23 cellular contexts compared by ENCODE assay signal in genomic region chr20:14826926-14827325, GRCh38.
"Had no signal": no experiment of that assay in that cellular context is flagged by ENCODE, and none has a peak within 500 bp of the region (broad histone marks: within the 10 kb centered on the region; RNA-seq: fewer than 3 reads in every experiment).

No MANE protein-coding gene starts in this region.

- H3K36me3 ChIP-seq: brain microvascular endothelial cell, left ventricle myocardium inferior, neutrophil, ovary, thoracic aorta had no signal

- H3K27me3 ChIP-seq: brain microvascular endothelial cell, neutrophil, ovary had no signal

- H3K4me3 ChIP-seq: left ventricle myocardium inferior, ovary, psoas muscle, thoracic aorta had no signal

- H3K9me3 Mint-ChIP-seq: WTC11 had no signal

- H3K27me3 Mint-ChIP-seq: activated naive CD4-positive, alpha-beta T cell treated with anti-CD3 and anti-CD28 coated beads, Interleukin-2, amount 50 U/mL, for 24 hours; dendritic cell treated with granulocyte-macrophage colony-stimulating factor and Interleukin-4, amounts not matched to agents 40 ng/mL and 50 ng/mL, for 4 days; naive thymus-derived CD8-positive, alpha-beta T cell; type B pancreatic cell had no signal

- H3K27ac Mint-ChIP-seq: activated naive CD4-positive, alpha-beta T cell treated with anti-CD3 and anti-CD28 coated beads, Interleukin-2, amount 50 U/mL, for 24 hours; dendritic cell treated with granulocyte-macrophage colony-stimulating factor and Interleukin-4, amounts not matched to agents 40 ng/mL and 50 ng/mL, for 4 days; mesothelial cell of epicardium; naive thymus-derived CD8-positive, alpha-beta T cell; type B pancreatic cell; WTC11 had no signal

- H3K9me3 ChIP-seq: left ventricle myocardium inferior, neutrophil, ovary, psoas muscle, thoracic aorta had no signal

- H3K4me3 Mint-ChIP-seq: activated naive CD4-positive, alpha-beta T cell treated with anti-CD3 and anti-CD28 coated beads, Interleukin-2, amount 50 U/mL, for 24 hours; dendritic cell treated with granulocyte-macrophage colony-stimulating factor and Interleukin-4, amounts not matched to agents 40 ng/mL and 50 ng/mL, for 4 days; mesothelial cell of epicardium; naive thymus-derived CD8-positive, alpha-beta T cell; type B pancreatic cell; WTC11 had no signal

- DNase-seq: activated gamma-delta T cell treated with Interleukin-2 at 50 U/mL for 16 hours; activated T-cell treated with anti-CD3 and anti-CD28 coated beads, Interleukin-2, amount 50 U/mL, for 1 hour; aorta; brain microvascular endothelial cell; caudate nucleus; effector memory CD4-positive, alpha-beta T cell; foreskin melanocyte; hippocampal formation; left ventricle myocardium inferior; naive thymus-derived CD8-positive, alpha-beta T cell; ovary; psoas muscle; right cardiac atrium; stimulated activated CD4-positive, alpha-beta T cell treated with anti-CD3 and anti-CD28 coated beads, Interleukin-4, amount 100 ng/mL, for 24 hours; stimulated activated naive CD4-positive, alpha-beta T cell treated with Interleukin-2 at 50 U/mL for 16 hours; T1000 had no signal

- H3K4me1 ChIP-seq: left ventricle myocardium inferior, psoas muscle had no signal

- H3K27ac ChIP-seq: brain microvascular endothelial cell, left ventricle myocardium inferior, neutrophil, ovary, psoas muscle, thoracic aorta had no signal

- H3K4me1 Mint-ChIP-seq: activated naive CD4-positive, alpha-beta T cell treated with anti-CD3 and anti-CD28 coated beads, Interleukin-2, amount 50 U/mL, for 24 hours; naive thymus-derived CD8-positive, alpha-beta T cell had no signal

- H3K36me3 Mint-ChIP-seq: activated naive CD4-positive, alpha-beta T cell treated with anti-CD3 and anti-CD28 coated beads, Interleukin-2, amount 50 U/mL, for 24 hours; mesothelial cell of epicardium; naive thymus-derived CD8-positive, alpha-beta T cell; type B pancreatic cell; WTC11 had no signal
